In the genomic region with DNA sequence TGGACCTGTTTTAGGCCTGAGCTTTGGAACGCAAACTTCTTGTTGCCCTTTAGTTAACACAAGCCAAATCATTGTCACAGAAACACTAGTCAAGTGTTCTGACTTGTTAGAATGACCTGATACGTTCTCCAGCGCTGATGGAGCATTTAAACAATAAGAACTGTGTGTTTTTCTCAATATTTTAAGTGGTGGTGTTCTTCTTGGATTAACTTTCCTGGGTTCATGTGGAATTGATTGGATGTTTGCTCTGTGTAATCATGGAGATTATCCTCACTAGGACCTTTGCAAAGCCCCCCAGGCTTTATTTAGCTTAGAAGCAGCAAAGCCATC, we compare ENCODE assay signal across 1 cellular context.
TF ChIP-seq lines count a peak whose summit lies in the region.

No MANE protein-coding gene starts in this region.

TF ChIP-seq in HepG2, 621 proteins besides CTCF, POLR2A, EP300 and RAD21 (continued from another document and continues in another):
- TF ChIP-seq, protein P1, sequence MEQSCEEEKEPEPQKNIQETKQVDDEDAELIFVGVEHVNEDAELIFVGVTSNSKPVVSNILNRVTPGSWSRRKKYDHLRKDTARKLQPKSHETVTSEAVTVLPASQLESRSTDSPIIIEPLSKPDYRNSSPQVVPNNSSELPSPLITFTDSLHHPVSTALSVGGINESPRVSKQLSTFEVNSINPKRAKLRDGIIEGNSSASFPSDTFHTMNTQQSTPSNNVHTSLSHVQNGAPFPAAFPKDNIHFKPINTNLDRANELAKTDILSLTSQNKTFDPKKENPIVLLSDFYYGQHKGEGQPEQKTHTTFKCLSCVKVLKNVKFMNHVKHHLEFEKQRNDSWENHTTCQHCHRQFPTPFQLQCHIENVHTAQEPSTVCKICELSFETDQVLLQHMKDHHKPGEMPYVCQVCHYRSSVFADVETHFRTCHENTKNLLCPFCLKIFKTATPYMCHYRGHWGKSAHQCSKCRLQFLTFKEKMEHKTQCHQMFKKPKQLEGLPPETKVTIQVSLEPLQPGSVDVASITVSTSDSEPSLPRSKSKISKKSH (CRISPR knock-in tag; IDR thresholded peaks at IDR 0.05; ENCODE audit: borderline replicate concordance) = no peak
- TF ChIP-seq NKX3-1 (CRISPR knock-in tag; IDR thresholded peaks at IDR 0.05) (no peak), ZNF34 (CRISPR knock-in tag; IDR thresholded peaks at IDR 0.05; ENCODE audit: borderline replicate concordance) (0 out of 2 replicates have a peak, but pooled peaks have one; percentile 2), PITX1 (CRISPR knock-in tag; IDR thresholded peaks at IDR 0.05) (0 out of 2 replicates have a peak, but pooled peaks have one; percentile 7), ELF4 (CRISPR knock-in tag; IDR thresholded peaks at IDR 0.05; ENCODE audit: borderline replicate concordance) (peak; percentile 36; the same call in 1 of the 2 replicates), ZBTB21 (CRISPR knock-in tag; IDR thresholded peaks at IDR 0.05) (no peak), KMT2B (CRISPR knock-in tag; IDR thresholded peaks at IDR 0.05) (no peak), SP5 (CRISPR knock-in tag; IDR thresholded peaks at IDR 0.05; ENCODE audit: borderline replicate concordance, low read depth) (0 out of 2 replicates have a peak, but pooled peaks have one; percentile 4), ZNF577 (CRISPR knock-in tag; IDR thresholded peaks at IDR 0.05; ENCODE audit: borderline replicate concordance, low read depth) (no peak), KAT7 (CRISPR knock-in tag; IDR thresholded peaks at IDR 0.05; ENCODE audit: borderline replicate concordance) (no peak), CENPT (CRISPR knock-in tag; IDR thresholded peaks at IDR 0.05; ENCODE audit: low read depth) (no peak), SIX1 (CRISPR knock-in tag; IDR thresholded peaks at IDR 0.05; ENCODE audit: borderline replicate concordance) (0 out of 2 replicates have a peak, but pooled peaks have one; percentile 4), MTA1 (CRISPR knock-in tag; IDR thresholded peaks at IDR 0.05; ENCODE audit: borderline replicate concordance) (no peak), ZNF567 (CRISPR knock-in tag; IDR thresholded peaks at IDR 0.05; ENCODE audit: borderline replicate concordance) (0 out of 2 replicates have a peak, but pooled peaks have one; percentile 50), EZH2 (conservative IDR thresholded peaks at IDR 0.05; ENCODE audit: low read depth, low read length) (no peak), MLLT10 (CRISPR knock-in tag; IDR thresholded peaks at IDR 0.05) (no peak), POLR2AphosphoS5 (IDR thresholded peaks at IDR 0.05; ENCODE audit: low read depth, low read length) (no peak), ZNF703 (CRISPR knock-in tag; IDR thresholded peaks at IDR 0.05; ENCODE audit: borderline replicate concordance) (no peak), NFATC3 (CRISPR knock-in tag; IDR thresholded peaks at IDR 0.05) (no peak), CREM (IDR thresholded peaks at IDR 0.05) (no peak), CREM (CRISPR knock-in tag; IDR thresholded peaks at IDR 0.05) (no peak)
- TF ChIP-seq, protein P2, sequence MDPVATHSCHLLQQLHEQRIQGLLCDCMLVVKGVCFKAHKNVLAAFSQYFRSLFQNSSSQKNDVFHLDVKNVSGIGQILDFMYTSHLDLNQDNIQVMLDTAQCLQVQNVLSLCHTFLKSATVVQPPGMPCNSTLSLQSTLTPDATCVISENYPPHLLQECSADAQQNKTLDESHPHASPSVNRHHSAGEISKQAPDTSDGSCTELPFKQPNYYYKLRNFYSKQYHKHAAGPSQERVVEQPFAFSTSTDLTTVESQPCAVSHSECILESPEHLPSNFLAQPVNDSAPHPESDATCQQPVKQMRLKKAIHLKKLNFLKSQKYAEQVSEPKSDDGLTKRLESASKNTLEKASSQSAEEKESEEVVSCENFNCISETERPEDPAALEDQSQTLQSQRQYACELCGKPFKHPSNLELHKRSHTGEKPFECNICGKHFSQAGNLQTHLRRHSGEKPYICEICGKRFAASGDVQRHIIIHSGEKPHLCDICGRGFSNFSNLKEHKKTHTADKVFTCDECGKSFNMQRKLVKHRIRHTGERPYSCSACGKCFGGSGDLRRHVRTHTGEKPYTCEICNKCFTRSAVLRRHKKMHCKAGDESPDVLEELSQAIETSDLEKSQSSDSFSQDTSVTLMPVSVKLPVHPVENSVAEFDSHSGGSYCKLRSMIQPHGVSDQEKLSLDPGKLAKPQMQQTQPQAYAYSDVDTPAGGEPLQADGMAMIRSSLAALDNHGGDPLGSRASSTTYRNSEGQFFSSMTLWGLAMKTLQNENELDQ (CRISPR knock-in tag; IDR thresholded peaks at IDR 0.05; ENCODE audit: borderline replicate concordance) = no peak
- TF ChIP-seq, protein P3, sequence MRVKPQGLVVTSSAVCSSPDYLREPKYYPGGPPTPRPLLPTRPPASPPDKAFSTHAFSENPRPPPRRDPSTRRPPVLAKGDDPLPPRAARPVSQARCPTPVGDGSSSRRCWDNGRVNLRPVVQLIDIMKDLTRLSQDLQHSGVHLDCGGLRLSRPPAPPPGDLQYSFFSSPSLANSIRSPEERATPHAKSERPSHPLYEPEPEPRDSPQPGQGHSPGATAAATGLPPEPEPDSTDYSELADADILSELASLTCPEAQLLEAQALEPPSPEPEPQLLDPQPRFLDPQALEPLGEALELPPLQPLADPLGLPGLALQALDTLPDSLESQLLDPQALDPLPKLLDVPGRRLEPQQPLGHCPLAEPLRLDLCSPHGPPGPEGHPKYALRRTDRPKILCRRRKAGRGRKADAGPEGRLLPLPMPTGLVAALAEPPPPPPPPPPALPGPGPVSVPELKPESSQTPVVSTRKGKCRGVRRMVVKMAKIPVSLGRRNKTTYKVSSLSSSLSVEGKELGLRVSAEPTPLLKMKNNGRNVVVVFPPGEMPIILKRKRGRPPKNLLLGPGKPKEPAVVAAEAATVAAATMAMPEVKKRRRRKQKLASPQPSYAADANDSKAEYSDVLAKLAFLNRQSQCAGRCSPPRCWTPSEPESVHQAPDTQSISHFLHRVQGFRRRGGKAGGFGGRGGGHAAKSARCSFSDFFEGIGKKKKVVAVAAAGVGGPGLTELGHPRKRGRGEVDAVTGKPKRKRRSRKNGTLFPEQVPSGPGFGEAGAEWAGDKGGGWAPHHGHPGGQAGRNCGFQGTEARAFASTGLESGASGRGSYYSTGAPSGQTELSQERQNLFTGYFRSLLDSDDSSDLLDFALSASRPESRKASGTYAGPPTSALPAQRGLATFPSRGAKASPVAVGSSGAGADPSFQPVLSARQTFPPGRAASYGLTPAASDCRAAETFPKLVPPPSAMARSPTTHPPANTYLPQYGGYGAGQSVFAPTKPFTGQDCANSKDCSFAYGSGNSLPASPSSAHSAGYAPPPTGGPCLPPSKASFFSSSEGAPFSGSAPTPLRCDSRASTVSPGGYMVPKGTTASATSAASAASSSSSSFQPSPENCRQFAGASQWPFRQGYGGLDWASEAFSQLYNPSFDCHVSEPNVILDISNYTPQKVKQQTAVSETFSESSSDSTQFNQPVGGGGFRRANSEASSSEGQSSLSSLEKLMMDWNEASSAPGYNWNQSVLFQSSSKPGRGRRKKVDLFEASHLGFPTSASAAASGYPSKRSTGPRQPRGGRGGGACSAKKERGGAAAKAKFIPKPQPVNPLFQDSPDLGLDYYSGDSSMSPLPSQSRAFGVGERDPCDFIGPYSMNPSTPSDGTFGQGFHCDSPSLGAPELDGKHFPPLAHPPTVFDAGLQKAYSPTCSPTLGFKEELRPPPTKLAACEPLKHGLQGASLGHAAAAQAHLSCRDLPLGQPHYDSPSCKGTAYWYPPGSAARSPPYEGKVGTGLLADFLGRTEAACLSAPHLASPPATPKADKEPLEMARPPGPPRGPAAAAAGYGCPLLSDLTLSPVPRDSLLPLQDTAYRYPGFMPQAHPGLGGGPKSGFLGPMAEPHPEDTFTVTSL (CRISPR knock-in tag; IDR thresholded peaks at IDR 0.05; ENCODE audit: borderline replicate concordance) = 0 out of 2 replicates have a peak, but pooled peaks have one; percentile 7
- TF ChIP-seq, protein P4, sequence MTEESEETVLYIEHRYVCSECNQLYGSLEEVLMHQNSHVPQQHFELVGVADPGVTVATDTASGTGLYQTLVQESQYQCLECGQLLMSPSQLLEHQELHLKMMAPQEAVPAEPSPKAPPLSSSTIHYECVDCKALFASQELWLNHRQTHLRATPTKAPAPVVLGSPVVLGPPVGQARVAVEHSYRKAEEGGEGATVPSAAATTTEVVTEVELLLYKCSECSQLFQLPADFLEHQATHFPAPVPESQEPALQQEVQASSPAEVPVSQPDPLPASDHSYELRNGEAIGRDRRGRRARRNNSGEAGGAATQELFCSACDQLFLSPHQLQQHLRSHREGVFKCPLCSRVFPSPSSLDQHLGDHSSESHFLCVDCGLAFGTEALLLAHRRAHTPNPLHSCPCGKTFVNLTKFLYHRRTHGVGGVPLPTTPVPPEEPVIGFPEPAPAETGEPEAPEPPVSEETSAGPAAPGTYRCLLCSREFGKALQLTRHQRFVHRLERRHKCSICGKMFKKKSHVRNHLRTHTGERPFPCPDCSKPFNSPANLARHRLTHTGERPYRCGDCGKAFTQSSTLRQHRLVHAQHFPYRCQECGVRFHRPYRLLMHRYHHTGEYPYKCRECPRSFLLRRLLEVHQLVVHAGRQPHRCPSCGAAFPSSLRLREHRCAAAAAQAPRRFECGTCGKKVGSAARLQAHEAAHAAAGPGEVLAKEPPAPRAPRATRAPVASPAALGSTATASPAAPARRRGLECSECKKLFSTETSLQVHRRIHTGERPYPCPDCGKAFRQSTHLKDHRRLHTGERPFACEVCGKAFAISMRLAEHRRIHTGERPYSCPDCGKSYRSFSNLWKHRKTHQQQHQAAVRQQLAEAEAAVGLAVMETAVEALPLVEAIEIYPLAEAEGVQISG (CRISPR knock-in tag; IDR thresholded peaks at IDR 0.05) = no peak
- TF ChIP-seq, protein P5, sequence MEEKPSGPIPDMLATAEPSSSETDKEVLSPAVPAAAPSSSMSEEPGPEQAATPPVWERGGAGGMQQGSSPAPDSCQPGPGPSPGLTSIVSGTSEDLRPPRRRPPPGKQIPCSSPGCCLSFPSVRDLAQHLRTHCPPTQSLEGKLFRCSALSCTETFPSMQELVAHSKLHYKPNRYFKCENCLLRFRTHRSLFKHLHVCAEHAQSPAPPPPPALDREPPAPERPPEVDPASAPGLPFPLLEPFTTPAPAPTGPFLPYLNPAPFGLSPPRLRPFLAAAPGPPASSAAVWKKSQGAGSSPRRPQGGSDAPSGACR (CRISPR knock-in tag; IDR thresholded peaks at IDR 0.05) = no peak
- TF ChIP-seq, protein P6, sequence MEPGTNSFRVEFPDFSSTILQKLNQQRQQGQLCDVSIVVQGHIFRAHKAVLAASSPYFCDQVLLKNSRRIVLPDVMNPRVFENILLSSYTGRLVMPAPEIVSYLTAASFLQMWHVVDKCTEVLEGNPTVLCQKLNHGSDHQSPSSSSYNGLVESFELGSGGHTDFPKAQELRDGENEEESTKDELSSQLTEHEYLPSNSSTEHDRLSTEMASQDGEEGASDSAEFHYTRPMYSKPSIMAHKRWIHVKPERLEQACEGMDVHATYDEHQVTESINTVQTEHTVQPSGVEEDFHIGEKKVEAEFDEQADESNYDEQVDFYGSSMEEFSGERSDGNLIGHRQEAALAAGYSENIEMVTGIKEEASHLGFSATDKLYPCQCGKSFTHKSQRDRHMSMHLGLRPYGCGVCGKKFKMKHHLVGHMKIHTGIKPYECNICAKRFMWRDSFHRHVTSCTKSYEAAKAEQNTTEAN (CRISPR knock-in tag; conservative IDR thresholded peaks at IDR 0.05) = 0 out of 2 replicates have a peak, but pooled peaks have one; percentile 31
- TF ChIP-seq, protein P7, sequence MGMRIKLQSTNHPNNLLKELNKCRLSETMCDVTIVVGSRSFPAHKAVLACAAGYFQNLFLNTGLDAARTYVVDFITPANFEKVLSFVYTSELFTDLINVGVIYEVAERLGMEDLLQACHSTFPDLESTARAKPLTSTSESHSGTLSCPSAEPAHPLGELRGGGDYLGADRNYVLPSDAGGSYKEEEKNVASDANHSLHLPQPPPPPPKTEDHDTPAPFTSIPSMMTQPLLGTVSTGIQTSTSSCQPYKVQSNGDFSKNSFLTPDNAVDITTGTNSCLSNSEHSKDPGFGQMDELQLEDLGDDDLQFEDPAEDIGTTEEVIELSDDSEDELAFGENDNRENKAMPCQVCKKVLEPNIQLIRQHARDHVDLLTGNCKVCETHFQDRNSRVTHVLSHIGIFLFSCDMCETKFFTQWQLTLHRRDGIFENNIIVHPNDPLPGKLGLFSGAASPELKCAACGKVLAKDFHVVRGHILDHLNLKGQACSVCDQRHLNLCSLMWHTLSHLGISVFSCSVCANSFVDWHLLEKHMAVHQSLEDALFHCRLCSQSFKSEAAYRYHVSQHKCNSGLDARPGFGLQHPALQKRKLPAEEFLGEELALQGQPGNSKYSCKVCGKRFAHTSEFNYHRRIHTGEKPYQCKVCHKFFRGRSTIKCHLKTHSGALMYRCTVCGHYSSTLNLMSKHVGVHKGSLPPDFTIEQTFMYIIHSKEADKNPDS (CRISPR knock-in tag; IDR thresholded peaks at IDR 0.05) = no peak
- TF ChIP-seq, protein P8, sequence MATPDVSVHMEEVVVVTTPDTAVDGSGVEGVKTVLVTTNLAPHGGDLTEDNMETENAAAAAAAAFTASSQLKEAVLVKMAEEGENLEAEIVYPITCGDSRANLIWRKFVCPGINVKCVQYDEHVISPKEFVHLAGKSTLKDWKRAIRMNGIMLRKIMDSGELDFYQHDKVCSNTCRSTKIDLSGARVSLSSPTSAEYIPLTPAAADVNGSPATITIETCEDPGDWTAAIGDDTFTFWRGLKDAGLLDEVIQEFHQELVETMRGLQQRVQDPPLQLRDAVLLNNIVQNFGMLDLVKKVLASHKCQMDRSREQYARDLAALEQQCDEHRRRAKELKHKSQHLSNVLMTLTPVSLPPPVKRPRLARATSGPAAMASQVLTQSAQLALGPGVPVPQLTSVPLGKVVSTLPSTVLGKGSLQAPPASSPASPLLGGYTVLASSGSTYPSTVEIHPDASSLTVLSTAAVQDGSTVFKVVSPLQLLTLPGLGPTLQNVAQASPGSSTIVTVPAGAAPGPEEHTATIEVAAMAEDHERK (CRISPR knock-in tag; IDR thresholded peaks at IDR 0.05; ENCODE audit: low read depth) = no peak
- TF ChIP-seq, protein P9, sequence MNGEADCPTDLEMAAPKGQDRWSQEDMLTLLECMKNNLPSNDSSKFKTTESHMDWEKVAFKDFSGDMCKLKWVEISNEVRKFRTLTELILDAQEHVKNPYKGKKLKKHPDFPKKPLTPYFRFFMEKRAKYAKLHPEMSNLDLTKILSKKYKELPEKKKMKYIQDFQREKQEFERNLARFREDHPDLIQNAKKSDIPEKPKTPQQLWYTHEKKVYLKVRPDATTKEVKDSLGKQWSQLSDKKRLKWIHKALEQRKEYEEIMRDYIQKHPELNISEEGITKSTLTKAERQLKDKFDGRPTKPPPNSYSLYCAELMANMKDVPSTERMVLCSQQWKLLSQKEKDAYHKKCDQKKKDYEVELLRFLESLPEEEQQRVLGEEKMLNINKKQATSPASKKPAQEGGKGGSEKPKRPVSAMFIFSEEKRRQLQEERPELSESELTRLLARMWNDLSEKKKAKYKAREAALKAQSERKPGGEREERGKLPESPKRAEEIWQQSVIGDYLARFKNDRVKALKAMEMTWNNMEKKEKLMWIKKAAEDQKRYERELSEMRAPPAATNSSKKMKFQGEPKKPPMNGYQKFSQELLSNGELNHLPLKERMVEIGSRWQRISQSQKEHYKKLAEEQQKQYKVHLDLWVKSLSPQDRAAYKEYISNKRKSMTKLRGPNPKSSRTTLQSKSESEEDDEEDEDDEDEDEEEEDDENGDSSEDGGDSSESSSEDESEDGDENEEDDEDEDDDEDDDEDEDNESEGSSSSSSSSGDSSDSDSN (CRISPR knock-in tag; IDR thresholded peaks at IDR 0.05) = no peak
- TF ChIP-seq, protein P10, sequence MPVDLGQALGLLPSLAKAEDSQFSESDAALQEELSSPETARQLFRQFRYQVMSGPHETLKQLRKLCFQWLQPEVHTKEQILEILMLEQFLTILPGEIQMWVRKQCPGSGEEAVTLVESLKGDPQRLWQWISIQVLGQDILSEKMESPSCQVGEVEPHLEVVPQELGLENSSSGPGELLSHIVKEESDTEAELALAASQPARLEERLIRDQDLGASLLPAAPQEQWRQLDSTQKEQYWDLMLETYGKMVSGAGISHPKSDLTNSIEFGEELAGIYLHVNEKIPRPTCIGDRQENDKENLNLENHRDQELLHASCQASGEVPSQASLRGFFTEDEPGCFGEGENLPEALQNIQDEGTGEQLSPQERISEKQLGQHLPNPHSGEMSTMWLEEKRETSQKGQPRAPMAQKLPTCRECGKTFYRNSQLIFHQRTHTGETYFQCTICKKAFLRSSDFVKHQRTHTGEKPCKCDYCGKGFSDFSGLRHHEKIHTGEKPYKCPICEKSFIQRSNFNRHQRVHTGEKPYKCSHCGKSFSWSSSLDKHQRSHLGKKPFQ (CRISPR knock-in tag; IDR thresholded peaks at IDR 0.05; ENCODE audit: insufficient replicate concordance) = peak; percentile 33
